26 cellular contexts compared by ENCODE assay signal in the genomic region with DNA sequence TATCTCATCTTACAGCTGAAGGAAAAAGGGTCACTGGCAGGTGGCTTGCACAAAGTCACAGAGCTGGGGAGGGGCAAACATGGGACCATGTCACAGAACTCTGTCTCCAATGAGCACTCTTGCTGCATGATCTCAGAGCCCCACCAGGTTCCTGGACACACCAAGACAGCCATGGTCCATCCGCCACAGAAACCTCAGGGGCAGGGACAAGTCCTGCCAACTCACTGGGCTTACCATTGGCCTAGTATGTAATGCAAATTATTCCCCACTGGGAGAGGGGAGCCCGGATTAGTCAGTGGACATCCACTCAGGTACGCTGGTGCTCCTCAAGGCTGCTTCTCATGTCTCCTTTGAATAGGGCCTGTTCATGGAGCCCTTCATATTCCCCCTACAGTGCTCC. TPM values are rescaled to one million over a fixed set of nuclear protein-coding genes. Genes with fewer than 3 reads are reported as not detected.
"Had no signal": no experiment of that assay in that cellular context is flagged by ENCODE, and none has a peak within 500 bp of the region (broad histone marks: within the 10 kb centered on the region; RNA-seq: fewer than 3 reads in every experiment).

No MANE protein-coding gene starts in this region.

- H3K4me1 ChIP-seq: ascending aorta, SJCRH30 had no signal

- H3K4me3 ChIP-seq: ascending aorta, cardiac muscle cell, MG63, SJCRH30, SK-N-MC had no signal

- H3K27me3 ChIP-seq: ascending aorta, SJCRH30 had no signal

- DNase-seq: activated B cell treated with CpG ODN at 0.5 μM for 24 hours; activated CD4-positive, alpha-beta memory T cell treated with anti-CD3 and anti-CD28 coated beads for 36 hours; activated CD4-positive, alpha-beta T cell treated with anti-CD3 and anti-CD28 coated beads for 4 hours; activated CD4-positive, alpha-beta T cell treated with anti-CD3 and anti-CD28 coated beads, Interleukin-2, amount 50 U/mL, for 1 hour; activated CD4-positive, CD25-positive, alpha-beta regulatory T cell treated with anti-CD3 and anti-CD28 coated beads, Interleukin-2, amount 50 U/mL, for 72 hours; activated CD8-positive, alpha-beta memory T cell treated with anti-CD3 and anti-CD28 coated beads, Interleukin-2, amount 50 U/mL, for 48 hours; activated effector memory CD4-positive, alpha-beta T cell treated with Interleukin-2 at 50 U/mL for 16 hours; activated naive CD4-positive, alpha-beta T cell treated with anti-CD3 and anti-CD28 coated beads, Interleukin-2, amount 50 U/mL, for 16 hours; activated naive CD8-positive, alpha-beta T cell treated with anti-CD3 and anti-CD28 coated beads, Interleukin-2, amount 10 ng/mL, durations not matched to agents 7 days and 5 days; activated T-cell treated with anti-CD3 and anti-CD28 coated beads, Interleukin-2, amount 50 U/mL, for 48 hours; amygdala; Kasumi-1; KG1; MG63; MV-4-11; NCI-H1092; NCI-H2029; NCI-H446 treated with DMSO at 0.1 percent for 48 hours; SJCRH30; T-helper 17 cell; T-helper 9 cell had no signal

- H3K27ac ChIP-seq: ascending aorta, cardiac muscle cell, SJCRH30, SK-N-MC, VCaP had no signal

- ATAC-seq: T-helper 17 cell had no signal

- H3K9me3 ChIP-seq: ascending aorta, MG63, SJCRH30 had no signal

- H3K36me3 ChIP-seq: ascending aorta, cardiac muscle cell, MG63, SJCRH30 had no signal

RNA-seq across cellular contexts. Expression of gene S100A7A, which starts 14.2 kb away (rescaled TPM):
- total RNA-seq: activated B cell treated with CpG ODN at 0.5 μM for 24 hours; activated CD4-positive, alpha-beta memory T cell treated with anti-CD3 and anti-CD28 coated beads for 36 hours; activated naive CD8-positive, alpha-beta T cell treated with anti-CD3 and anti-CD28 coated beads, Interleukin-2, amount 10 ng/mL, durations not matched to agents 7 days and 5 days; ascending aorta; cardiac muscle cell; OCI-LY7; SJCRH30; T-helper 17 cell had no signal

RNA-seq across cellular contexts. Expression of gene S100A7, which starts 29.9 kb away (rescaled TPM):
- total RNA-seq: activated B cell treated with CpG ODN at 0.5 μM for 24 hours; activated CD4-positive, alpha-beta memory T cell treated with anti-CD3 and anti-CD28 coated beads for 36 hours; activated naive CD8-positive, alpha-beta T cell treated with anti-CD3 and anti-CD28 coated beads, Interleukin-2, amount 10 ng/mL, durations not matched to agents 7 days and 5 days; ascending aorta; cardiac muscle cell; OCI-LY7; SJCRH30; T-helper 17 cell had no signal

RNA-seq across cellular contexts. Expression of gene S100A8, which starts 39.7 kb away (rescaled TPM):
- total RNA-seq: activated B cell treated with CpG ODN at 0.5 μM for 24 hours; activated CD4-positive, alpha-beta memory T cell treated with anti-CD3 and anti-CD28 coated beads for 36 hours; cardiac muscle cell; OCI-LY7; SJCRH30 had no signal

RNA-seq across cellular contexts. Expression of gene S100A12, which starts 55.1 kb away (rescaled TPM):
- total RNA-seq: activated B cell treated with CpG ODN at 0.5 μM for 24 hours; activated CD4-positive, alpha-beta memory T cell treated with anti-CD3 and anti-CD28 coated beads for 36 hours; activated naive CD8-positive, alpha-beta T cell treated with anti-CD3 and anti-CD28 coated beads, Interleukin-2, amount 10 ng/mL, durations not matched to agents 7 days and 5 days; ascending aorta; cardiac muscle cell; OCI-LY7; SJCRH30 had no signal
